In the genomic region with DNA sequence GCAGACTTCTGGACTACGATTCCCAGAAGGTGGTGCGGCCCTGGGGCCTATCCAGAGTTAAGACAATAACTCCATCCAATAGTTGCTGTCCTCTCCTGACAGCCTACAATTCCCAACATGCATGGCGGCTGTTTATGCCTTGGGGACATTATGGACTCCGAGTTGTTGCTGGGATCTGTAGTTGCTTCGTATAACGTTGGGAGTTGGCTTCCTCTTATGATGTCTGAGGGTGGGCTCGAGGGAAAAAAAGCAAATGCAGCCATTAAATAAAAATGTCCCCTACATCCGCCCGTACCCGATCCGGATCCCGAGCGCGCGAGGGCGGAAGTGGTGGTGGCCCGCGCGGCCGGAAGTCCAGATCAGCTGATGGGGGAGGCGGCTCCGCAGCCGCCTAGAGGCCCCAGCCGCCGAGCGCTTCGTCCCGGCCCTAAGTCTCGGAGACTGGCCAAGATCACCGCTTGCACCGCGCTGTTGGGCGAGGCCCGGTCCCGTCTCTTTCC, we compare ENCODE assay signal across 1 cellular context.
A peak's percentile ranks its signal among the peaks of the same experiment; 100 is the strongest.
TF ChIP-seq lines count a peak whose summit lies in the region.

A gene with protein sequence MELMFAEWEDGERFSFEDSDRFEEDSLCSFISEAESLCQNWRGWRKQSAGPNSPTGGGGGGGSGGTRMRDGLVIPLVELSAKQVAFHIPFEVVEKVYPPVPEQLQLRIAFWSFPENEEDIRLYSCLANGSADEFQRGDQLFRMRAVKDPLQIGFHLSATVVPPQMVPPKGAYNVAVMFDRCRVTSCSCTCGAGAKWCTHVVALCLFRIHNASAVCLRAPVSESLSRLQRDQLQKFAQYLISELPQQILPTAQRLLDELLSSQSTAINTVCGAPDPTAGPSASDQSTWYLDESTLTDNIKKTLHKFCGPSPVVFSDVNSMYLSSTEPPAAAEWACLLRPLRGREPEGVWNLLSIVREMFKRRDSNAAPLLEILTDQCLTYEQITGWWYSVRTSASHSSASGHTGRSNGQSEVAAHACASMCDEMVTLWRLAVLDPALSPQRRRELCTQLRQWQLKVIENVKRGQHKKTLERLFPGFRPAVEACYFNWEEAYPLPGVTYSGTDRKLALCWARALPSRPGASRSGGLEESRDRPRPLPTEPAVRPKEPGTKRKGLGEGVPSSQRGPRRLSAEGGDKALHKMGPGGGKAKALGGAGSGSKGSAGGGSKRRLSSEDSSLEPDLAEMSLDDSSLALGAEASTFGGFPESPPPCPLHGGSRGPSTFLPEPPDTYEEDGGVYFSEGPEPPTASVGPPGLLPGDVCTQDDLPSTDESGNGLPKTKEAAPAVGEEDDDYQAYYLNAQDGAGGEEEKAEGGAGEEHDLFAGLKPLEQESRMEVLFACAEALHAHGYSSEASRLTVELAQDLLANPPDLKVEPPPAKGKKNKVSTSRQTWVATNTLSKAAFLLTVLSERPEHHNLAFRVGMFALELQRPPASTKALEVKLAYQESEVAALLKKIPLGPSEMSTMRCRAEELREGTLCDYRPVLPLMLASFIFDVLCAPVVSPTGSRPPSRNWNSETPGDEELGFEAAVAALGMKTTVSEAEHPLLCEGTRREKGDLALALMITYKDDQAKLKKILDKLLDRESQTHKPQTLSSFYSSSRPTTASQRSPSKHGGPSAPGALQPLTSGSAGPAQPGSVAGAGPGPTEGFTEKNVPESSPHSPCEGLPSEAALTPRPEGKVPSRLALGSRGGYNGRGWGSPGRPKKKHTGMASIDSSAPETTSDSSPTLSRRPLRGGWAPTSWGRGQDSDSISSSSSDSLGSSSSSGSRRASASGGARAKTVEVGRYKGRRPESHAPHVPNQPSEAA (N-terminal part only) (plus strand): TSS at position 386 of the 500 bp plus-strand sequence. CDS start 273 bp downstream, outside the sequence.

TF ChIP-seq in GM12878, 131 proteins besides CTCF, POLR2A, EP300 and RAD21 (continued from another document and continues in another):
- TF ChIP-seq, protein P1, sequence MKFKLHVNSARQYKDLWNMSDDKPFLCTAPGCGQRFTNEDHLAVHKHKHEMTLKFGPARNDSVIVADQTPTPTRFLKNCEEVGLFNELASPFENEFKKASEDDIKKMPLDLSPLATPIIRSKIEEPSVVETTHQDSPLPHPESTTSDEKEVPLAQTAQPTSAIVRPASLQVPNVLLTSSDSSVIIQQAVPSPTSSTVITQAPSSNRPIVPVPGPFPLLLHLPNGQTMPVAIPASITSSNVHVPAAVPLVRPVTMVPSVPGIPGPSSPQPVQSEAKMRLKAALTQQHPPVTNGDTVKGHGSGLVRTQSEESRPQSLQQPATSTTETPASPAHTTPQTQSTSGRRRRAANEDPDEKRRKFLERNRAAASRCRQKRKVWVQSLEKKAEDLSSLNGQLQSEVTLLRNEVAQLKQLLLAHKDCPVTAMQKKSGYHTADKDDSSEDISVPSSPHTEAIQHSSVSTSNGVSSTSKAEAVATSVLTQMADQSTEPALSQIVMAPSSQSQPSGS (IDR thresholded peaks at IDR 0.05; ENCODE audit: low read length): no peak
- no peak for TF ChIP-seq MEF2A (IDR thresholded peaks at IDR 0.05; ENCODE audit: insufficient read depth, low read depth, low read length)
- peak; percentile 93 for TF ChIP-seq HCFC1 (IDR thresholded peaks at IDR 0.05; ENCODE audit: low read length)
- TF ChIP-seq EGR1 (IDR thresholded peaks at IDR 0.05; ENCODE audit: borderline replicate concordance in 1 of 2, low read depth in 2 of 2, low read length in 2 of 2): no peak
- TF ChIP-seq POLR2AphosphoS2 (IDR thresholded peaks at IDR 0.05; ENCODE audit: low read depth, low read length): no peak
- TF ChIP-seq POU2F2 (IDR thresholded peaks at IDR 0.05; ENCODE audit: borderline replicate concordance, low read depth, low read length): peak; percentile 86; the same call in 1 of the 3 replicates
- peak; percentile 96 for TF ChIP-seq IKZF1 (conservative IDR thresholded peaks at IDR 0.05)
- TF ChIP-seq MYB (IDR thresholded peaks at IDR 0.05; ENCODE audit: borderline replicate concordance, low read depth, low read length): no peak
- TF ChIP-seq LARP7 (IDR thresholded peaks at IDR 0.05): no peak
- no peak for TF ChIP-seq TBL1XR1 (IDR thresholded peaks at IDR 0.05; ENCODE audit: low read depth, low read length)
- TF ChIP-seq BCL11A (IDR thresholded peaks at IDR 0.05; ENCODE audit: low read depth, low read length): no peak
- no peak for TF ChIP-seq NFXL1 (IDR thresholded peaks at IDR 0.05; ENCODE audit: borderline replicate concordance)
- no peak for TF ChIP-seq CBX5 (IDR thresholded peaks at IDR 0.05; ENCODE audit: low read depth)
- TF ChIP-seq STAT1 (conservative IDR thresholded peaks at IDR 0.05): no peak
- TF ChIP-seq MYC (IDR thresholded peaks at IDR 0.05; ENCODE audit: insufficient read depth, insufficient read length, insufficient replicate concordance, low read length, severe bottlenecking): no peak
- TF ChIP-seq, protein P2, sequence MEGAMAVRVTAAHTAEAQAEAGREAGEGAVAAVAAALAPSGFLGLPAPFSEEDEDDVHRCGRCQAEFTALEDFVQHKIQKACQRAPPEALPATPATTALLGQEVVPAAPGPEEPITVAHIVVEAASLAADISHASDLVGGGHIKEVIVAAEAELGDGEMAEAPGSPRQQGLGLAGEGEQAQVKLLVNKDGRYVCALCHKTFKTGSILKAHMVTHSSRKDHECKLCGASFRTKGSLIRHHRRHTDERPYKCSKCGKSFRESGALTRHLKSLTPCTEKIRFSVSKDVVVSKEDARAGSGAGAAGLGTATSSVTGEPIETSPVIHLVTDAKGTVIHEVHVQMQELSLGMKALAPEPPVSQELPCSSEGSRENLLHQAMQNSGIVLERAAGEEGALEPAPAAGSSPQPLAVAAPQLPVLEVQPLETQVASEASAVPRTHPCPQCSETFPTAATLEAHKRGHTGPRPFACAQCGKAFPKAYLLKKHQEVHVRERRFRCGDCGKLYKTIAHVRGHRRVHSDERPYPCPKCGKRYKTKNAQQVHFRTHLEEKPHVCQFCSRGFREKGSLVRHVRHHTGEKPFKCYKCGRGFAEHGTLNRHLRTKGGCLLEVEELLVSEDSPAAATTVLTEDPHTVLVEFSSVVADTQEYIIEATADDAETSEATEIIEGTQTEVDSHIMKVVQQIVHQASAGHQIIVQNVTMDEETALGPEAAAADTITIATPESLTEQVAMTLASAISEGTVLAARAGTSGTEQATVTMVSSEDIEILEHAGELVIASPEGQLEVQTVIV (IDR thresholded peaks at IDR 0.05; ENCODE audit: borderline replicate concordance, partially characterized antibody): peak; percentile 82
- TF ChIP-seq, protein P3, sequence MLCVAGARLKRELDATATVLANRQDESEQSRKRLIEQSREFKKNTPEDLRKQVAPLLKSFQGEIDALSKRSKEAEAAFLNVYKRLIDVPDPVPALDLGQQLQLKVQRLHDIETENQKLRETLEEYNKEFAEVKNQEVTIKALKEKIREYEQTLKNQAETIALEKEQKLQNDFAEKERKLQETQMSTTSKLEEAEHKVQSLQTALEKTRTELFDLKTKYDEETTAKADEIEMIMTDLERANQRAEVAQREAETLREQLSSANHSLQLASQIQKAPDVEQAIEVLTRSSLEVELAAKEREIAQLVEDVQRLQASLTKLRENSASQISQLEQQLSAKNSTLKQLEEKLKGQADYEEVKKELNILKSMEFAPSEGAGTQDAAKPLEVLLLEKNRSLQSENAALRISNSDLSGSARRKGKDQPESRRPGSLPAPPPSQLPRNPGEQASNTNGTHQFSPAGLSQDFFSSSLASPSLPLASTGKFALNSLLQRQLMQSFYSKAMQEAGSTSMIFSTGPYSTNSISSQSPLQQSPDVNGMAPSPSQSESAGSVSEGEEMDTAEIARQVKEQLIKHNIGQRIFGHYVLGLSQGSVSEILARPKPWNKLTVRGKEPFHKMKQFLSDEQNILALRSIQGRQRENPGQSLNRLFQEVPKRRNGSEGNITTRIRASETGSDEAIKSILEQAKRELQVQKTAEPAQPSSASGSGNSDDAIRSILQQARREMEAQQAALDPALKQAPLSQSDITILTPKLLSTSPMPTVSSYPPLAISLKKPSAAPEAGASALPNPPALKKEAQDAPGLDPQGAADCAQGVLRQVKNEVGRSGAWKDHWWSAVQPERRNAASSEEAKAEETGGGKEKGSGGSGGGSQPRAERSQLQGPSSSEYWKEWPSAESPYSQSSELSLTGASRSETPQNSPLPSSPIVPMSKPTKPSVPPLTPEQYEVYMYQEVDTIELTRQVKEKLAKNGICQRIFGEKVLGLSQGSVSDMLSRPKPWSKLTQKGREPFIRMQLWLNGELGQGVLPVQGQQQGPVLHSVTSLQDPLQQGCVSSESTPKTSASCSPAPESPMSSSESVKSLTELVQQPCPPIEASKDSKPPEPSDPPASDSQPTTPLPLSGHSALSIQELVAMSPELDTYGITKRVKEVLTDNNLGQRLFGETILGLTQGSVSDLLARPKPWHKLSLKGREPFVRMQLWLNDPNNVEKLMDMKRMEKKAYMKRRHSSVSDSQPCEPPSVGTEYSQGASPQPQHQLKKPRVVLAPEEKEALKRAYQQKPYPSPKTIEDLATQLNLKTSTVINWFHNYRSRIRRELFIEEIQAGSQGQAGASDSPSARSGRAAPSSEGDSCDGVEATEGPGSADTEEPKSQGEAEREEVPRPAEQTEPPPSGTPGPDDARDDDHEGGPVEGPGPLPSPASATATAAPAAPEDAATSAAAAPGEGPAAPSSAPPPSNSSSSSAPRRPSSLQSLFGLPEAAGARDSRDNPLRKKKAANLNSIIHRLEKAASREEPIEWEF (IDR thresholded peaks at IDR 0.05; ENCODE audit: insufficient replicate concordance, low read depth, low read length): peak; percentile 55
- TF ChIP-seq, protein P4, sequence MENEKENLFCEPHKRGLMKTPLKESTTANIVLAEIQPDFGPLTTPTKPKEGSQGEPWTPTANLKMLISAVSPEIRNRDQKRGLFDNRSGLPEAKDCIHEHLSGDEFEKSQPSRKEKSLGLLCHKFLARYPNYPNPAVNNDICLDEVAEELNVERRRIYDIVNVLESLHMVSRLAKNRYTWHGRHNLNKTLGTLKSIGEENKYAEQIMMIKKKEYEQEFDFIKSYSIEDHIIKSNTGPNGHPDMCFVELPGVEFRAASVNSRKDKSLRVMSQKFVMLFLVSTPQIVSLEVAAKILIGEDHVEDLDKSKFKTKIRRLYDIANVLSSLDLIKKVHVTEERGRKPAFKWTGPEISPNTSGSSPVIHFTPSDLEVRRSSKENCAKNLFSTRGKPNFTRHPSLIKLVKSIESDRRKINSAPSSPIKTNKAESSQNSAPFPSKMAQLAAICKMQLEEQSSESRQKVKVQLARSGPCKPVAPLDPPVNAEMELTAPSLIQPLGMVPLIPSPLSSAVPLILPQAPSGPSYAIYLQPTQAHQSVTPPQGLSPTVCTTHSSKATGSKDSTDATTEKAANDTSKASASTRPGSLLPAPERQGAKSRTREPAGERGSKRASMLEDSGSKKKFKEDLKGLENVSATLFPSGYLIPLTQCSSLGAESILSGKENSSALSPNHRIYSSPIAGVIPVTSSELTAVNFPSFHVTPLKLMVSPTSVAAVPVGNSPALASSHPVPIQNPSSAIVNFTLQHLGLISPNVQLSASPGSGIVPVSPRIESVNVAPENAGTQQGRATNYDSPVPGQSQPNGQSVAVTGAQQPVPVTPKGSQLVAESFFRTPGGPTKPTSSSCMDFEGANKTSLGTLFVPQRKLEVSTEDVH (IDR thresholded peaks at IDR 0.05; ENCODE audit: low read depth, partially characterized antibody): peak; percentile 85
- TF ChIP-seq, protein P5, sequence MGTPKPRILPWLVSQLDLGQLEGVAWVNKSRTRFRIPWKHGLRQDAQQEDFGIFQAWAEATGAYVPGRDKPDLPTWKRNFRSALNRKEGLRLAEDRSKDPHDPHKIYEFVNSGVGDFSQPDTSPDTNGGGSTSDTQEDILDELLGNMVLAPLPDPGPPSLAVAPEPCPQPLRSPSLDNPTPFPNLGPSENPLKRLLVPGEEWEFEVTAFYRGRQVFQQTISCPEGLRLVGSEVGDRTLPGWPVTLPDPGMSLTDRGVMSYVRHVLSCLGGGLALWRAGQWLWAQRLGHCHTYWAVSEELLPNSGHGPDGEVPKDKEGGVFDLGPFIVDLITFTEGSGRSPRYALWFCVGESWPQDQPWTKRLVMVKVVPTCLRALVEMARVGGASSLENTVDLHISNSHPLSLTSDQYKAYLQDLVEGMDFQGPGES (IDR thresholded peaks at IDR 0.05): no peak
- no peak; the same call in 1 of the 2 replicates for TF ChIP-seq RBBP5 (conservative IDR thresholded peaks at IDR 0.05)
- no peak for TF ChIP-seq ZNF274 (IDR thresholded peaks at IDR 0.05; ENCODE audit: insufficient read depth, insufficient read length)
- TF ChIP-seq TARDBP (IDR thresholded peaks at IDR 0.05; ENCODE audit: borderline replicate concordance): peak; percentile 44; the same call in 1 of the 2 replicates
- TF ChIP-seq GABPA (IDR thresholded peaks at IDR 0.05; ENCODE audit: low read depth): peak; percentile 94
- TF ChIP-seq, protein P6, sequence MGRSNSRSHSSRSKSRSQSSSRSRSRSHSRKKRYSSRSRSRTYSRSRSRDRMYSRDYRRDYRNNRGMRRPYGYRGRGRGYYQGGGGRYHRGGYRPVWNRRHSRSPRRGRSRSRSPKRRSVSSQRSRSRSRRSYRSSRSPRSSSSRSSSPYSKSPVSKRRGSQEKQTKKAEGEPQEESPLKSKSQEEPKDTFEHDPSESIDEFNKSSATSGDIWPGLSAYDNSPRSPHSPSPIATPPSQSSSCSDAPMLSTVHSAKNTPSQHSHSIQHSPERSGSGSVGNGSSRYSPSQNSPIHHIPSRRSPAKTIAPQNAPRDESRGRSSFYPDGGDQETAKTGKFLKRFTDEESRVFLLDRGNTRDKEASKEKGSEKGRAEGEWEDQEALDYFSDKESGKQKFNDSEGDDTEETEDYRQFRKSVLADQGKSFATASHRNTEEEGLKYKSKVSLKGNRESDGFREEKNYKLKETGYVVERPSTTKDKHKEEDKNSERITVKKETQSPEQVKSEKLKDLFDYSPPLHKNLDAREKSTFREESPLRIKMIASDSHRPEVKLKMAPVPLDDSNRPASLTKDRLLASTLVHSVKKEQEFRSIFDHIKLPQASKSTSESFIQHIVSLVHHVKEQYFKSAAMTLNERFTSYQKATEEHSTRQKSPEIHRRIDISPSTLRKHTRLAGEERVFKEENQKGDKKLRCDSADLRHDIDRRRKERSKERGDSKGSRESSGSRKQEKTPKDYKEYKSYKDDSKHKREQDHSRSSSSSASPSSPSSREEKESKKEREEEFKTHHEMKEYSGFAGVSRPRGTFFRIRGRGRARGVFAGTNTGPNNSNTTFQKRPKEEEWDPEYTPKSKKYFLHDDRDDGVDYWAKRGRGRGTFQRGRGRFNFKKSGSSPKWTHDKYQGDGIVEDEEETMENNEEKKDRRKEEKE (IDR thresholded peaks at IDR 0.05): no peak
- TF ChIP-seq NR2F1 (conservative IDR thresholded peaks at IDR 0.05): 0 out of 2 replicates have a peak, but pooled peaks have one; percentile 30
- TF ChIP-seq, protein P7, sequence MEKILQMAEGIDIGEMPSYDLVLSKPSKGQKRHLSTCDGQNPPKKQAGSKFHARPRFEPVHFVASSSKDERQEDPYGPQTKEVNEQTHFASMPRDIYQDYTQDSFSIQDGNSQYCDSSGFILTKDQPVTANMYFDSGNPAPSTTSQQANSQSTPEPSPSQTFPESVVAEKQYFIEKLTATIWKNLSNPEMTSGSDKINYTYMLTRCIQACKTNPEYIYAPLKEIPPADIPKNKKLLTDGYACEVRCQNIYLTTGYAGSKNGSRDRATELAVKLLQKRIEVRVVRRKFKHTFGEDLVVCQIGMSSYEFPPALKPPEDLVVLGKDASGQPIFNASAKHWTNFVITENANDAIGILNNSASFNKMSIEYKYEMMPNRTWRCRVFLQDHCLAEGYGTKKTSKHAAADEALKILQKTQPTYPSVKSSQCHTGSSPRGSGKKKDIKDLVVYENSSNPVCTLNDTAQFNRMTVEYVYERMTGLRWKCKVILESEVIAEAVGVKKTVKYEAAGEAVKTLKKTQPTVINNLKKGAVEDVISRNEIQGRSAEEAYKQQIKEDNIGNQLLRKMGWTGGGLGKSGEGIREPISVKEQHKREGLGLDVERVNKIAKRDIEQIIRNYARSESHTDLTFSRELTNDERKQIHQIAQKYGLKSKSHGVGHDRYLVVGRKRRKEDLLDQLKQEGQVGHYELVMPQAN (conservative IDR thresholded peaks at IDR 0.05): peak; percentile 95
- peak; percentile 60; the same call in 1 of the 2 replicates for TF ChIP-seq PML (IDR thresholded peaks at IDR 0.05; ENCODE audit: low read length)
- peak; percentile 78 for TF ChIP-seq RAD51 (IDR thresholded peaks at IDR 0.05)
- no peak for TF ChIP-seq NFYA (IDR thresholded peaks at IDR 0.05; ENCODE audit: borderline replicate concordance, low read depth, low read length)
- TF ChIP-seq PAX5 (IDR thresholded peaks at IDR 0.05; ENCODE audit: borderline replicate concordance, low read depth, low read length): 0 out of 2 replicates have a peak, but pooled peaks have one; percentile 8
